ENCODE assay signal across 36 cellular contexts in genomic region chr3:60531759-60532158, GRCh38.
"Had no signal": no experiment of that assay in that cellular context is flagged by ENCODE, and none has a peak within 500 bp of the region (broad histone marks: within the 10 kb centered on the region; RNA-seq: fewer than 3 reads in every experiment).

No MANE protein-coding gene starts in this region.

- H3K27me3 ChIP-seq: MG63 had no signal

- DNase-seq: Karpas-422, Kasumi-1, MG63, MM.1S, MV-4-11, NCI-H1048, NCI-H1092, NCI-H1092 treated with DMSO at 0.1 percent for 48 hours, NCI-H1105, NCI-H1105 treated with DMSO at 0.1 percent for 48 hours, NCI-H1417, NCI-H1417 treated with DMSO at 0.1 percent for 48 hours, NCI-H1436, NCI-H1436 treated with DMSO at 0.1 percent for 48 hours, NCI-H146, NCI-H1694, NCI-H1694 treated with DMSO at 0.1 percent for 48 hours, NCI-H187, NCI-H187 treated with DMSO at 0.1 percent for 48 hours, NCI-H1930, NCI-H2029, NCI-H2029 treated with DMSO at 0.1 percent for 48 hours, NCI-H2081, NCI-H2081 treated with DMSO at 0.1 percent for 48 hours, NCI-H2107, NCI-H2171, NCI-H2171 treated with DMSO at 0.1 percent for 48 hours, NCI-H2227 treated with DMSO at 0.1 percent for 48 hours, NCI-H226, NCI-H345, NCI-H446, NCI-H446 treated with DMSO at 0.1 percent for 48 hours, NCI-H510A, NCI-H510A treated with DMSO at 0.1 percent for 48 hours, NCI-H524, NCI-H524 treated with DMSO at 0.1 percent for 48 hours had no signal

- H3K36me3 ChIP-seq: MG63 had no signal

- H3K9me3 ChIP-seq: MG63 had no signal

- H3K4me3 ChIP-seq: MG63 had no signal
